1 cellular context compared by ENCODE assay signal in genomic region chr6:159074120-159074684, GRCh38.
TF ChIP-seq lines count a peak whose summit lies in the region.

No MANE protein-coding gene starts in this region.

TF ChIP-seq in GM12878, 131 proteins besides CTCF, POLR2A, EP300 and RAD21 (continued from another document):
- TF ChIP-seq ZBTB40 (IDR thresholded peaks at IDR 0.05; ENCODE audit: borderline replicate concordance): no peak
- TF ChIP-seq ATF7 (IDR thresholded peaks at IDR 0.05; ENCODE audit: low read depth): 0 out of 2 replicates have a peak, but pooled peaks have one; percentile 11
- TF ChIP-seq KLF5 (IDR thresholded peaks at IDR 0.05; ENCODE audit: partially characterized antibody): no peak
- no peak for TF ChIP-seq BCLAF1 (IDR thresholded peaks at IDR 0.05)
- TF ChIP-seq, protein P1, sequence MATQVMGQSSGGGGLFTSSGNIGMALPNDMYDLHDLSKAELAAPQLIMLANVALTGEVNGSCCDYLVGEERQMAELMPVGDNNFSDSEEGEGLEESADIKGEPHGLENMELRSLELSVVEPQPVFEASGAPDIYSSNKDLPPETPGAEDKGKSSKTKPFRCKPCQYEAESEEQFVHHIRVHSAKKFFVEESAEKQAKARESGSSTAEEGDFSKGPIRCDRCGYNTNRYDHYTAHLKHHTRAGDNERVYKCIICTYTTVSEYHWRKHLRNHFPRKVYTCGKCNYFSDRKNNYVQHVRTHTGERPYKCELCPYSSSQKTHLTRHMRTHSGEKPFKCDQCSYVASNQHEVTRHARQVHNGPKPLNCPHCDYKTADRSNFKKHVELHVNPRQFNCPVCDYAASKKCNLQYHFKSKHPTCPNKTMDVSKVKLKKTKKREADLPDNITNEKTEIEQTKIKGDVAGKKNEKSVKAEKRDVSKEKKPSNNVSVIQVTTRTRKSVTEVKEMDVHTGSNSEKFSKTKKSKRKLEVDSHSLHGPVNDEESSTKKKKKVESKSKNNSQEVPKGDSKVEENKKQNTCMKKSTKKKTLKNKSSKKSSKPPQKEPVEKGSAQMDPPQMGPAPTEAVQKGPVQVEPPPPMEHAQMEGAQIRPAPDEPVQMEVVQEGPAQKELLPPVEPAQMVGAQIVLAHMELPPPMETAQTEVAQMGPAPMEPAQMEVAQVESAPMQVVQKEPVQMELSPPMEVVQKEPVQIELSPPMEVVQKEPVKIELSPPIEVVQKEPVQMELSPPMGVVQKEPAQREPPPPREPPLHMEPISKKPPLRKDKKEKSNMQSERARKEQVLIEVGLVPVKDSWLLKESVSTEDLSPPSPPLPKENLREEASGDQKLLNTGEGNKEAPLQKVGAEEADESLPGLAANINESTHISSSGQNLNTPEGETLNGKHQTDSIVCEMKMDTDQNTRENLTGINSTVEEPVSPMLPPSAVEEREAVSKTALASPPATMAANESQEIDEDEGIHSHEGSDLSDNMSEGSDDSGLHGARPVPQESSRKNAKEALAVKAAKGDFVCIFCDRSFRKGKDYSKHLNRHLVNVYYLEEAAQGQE (IDR thresholded peaks at IDR 0.05; ENCODE audit: low read depth, low read length): no peak
- no peak for TF ChIP-seq SPI1 (IDR thresholded peaks at IDR 0.05; ENCODE audit: borderline replicate concordance, insufficient read depth, low read depth, low read length)
- peak; percentile 69 for TF ChIP-seq IKZF1 (conservative IDR thresholded peaks at IDR 0.05)
- no peak for TF ChIP-seq NR2C2 (IDR thresholded peaks at IDR 0.05; ENCODE audit: borderline replicate concordance, control insufficient read depth, insufficient read length, low read depth)
- TF ChIP-seq KAT2A (conservative IDR thresholded peaks at IDR 0.05; ENCODE audit: control insufficient read depth, low read depth, low read length): no peak
- no peak for TF ChIP-seq SRF (IDR thresholded peaks at IDR 0.05; ENCODE audit: low read depth in 2 of 2, low read length in 2 of 2)
- no peak for TF ChIP-seq ZNF384 (IDR thresholded peaks at IDR 0.05; ENCODE audit: borderline replicate concordance, low read depth, low read length)
- no peak for TF ChIP-seq MEF2A (IDR thresholded peaks at IDR 0.05; ENCODE audit: insufficient read depth, low read depth, low read length)
- 0 out of 2 replicates have a peak, but pooled peaks have one; percentile 14 for TF ChIP-seq HDGF (IDR thresholded peaks at IDR 0.05)
- TF ChIP-seq GATAD2B (conservative IDR thresholded peaks at IDR 0.05; ENCODE audit: low read depth): 0 out of 2 replicates have a peak, but pooled peaks have one; percentile 24
- no peak for TF ChIP-seq STAT3 (IDR thresholded peaks at IDR 0.05; ENCODE audit: low read depth, low read length)
- no peak for TF ChIP-seq JUND (IDR thresholded peaks at IDR 0.05; ENCODE audit: low read depth, low read length)
- TF ChIP-seq CHD1 (IDR thresholded peaks at IDR 0.05; ENCODE audit: low read depth, low read length): no peak
- TF ChIP-seq NRF1 (conservative IDR thresholded peaks at IDR 0.05; ENCODE audit: low read depth, low read length): no peak
- no peak for TF ChIP-seq ESRRA (IDR thresholded peaks at IDR 0.05; ENCODE audit: low read length)
- TF ChIP-seq DPF2 (IDR thresholded peaks at IDR 0.05): no peak
- TF ChIP-seq SP1 (IDR thresholded peaks at IDR 0.05; ENCODE audit: low read depth, low read length): no peak
- no peak for TF ChIP-seq ZZZ3 (IDR thresholded peaks at IDR 0.05; ENCODE audit: control insufficient read depth, insufficient read length, low read depth)
- no peak for TF ChIP-seq ZNF24 (IDR thresholded peaks at IDR 0.05)
- TF ChIP-seq ZBTB4 (CRISPR knock-in tag; IDR thresholded peaks at IDR 0.05): 0 out of 2 replicates have a peak, but pooled peaks have one; percentile 16
- TF ChIP-seq, protein P2, sequence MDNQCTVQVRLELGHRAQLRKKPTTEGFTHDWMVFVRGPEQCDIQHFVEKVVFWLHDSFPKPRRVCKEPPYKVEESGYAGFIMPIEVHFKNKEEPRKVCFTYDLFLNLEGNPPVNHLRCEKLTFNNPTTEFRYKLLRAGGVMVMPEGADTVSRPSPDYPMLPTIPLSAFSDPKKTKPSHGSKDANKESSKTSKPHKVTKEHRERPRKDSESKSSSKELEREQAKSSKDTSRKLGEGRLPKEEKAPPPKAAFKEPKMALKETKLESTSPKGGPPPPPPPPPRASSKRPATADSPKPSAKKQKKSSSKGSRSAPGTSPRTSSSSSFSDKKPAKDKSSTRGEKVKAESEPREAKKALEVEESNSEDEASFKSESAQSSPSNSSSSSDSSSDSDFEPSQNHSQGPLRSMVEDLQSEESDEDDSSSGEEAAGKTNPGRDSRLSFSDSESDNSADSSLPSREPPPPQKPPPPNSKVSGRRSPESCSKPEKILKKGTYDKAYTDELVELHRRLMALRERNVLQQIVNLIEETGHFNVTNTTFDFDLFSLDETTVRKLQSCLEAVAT (IDR thresholded peaks at IDR 0.05): no peak
- no peak for TF ChIP-seq MEF2B (IDR thresholded peaks at IDR 0.05; ENCODE audit: partially characterized antibody, poor library complexity, severe bottlenecking)
- TF ChIP-seq MAX (IDR thresholded peaks at IDR 0.05; ENCODE audit: low read depth, low read length): peak; percentile 52; the same call in 1 of the 2 replicates
- TF ChIP-seq TAF1 (IDR thresholded peaks at IDR 0.05; ENCODE audit: borderline replicate concordance, low read depth, low read length): no peak
- TF ChIP-seq, protein P3, sequence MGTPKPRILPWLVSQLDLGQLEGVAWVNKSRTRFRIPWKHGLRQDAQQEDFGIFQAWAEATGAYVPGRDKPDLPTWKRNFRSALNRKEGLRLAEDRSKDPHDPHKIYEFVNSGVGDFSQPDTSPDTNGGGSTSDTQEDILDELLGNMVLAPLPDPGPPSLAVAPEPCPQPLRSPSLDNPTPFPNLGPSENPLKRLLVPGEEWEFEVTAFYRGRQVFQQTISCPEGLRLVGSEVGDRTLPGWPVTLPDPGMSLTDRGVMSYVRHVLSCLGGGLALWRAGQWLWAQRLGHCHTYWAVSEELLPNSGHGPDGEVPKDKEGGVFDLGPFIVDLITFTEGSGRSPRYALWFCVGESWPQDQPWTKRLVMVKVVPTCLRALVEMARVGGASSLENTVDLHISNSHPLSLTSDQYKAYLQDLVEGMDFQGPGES (IDR thresholded peaks at IDR 0.05): peak; percentile 61; the same call in 1 of the 2 replicates
- no peak for TF ChIP-seq SMC3 (IDR thresholded peaks at IDR 0.05; ENCODE audit: borderline replicate concordance, low read length)
- TF ChIP-seq SMAD5 (IDR thresholded peaks at IDR 0.05; ENCODE audit: low read depth): no peak
- TF ChIP-seq SIN3A (IDR thresholded peaks at IDR 0.05; ENCODE audit: low read depth, low read length): no peak
- no peak for TF ChIP-seq CBX3 (IDR thresholded peaks at IDR 0.05; ENCODE audit: borderline replicate concordance, low read depth)
- TF ChIP-seq ZSCAN29 (IDR thresholded peaks at IDR 0.05): no peak
- no peak for TF ChIP-seq MYB (IDR thresholded peaks at IDR 0.05; ENCODE audit: borderline replicate concordance, low read depth, low read length)
- TF ChIP-seq, protein P4, sequence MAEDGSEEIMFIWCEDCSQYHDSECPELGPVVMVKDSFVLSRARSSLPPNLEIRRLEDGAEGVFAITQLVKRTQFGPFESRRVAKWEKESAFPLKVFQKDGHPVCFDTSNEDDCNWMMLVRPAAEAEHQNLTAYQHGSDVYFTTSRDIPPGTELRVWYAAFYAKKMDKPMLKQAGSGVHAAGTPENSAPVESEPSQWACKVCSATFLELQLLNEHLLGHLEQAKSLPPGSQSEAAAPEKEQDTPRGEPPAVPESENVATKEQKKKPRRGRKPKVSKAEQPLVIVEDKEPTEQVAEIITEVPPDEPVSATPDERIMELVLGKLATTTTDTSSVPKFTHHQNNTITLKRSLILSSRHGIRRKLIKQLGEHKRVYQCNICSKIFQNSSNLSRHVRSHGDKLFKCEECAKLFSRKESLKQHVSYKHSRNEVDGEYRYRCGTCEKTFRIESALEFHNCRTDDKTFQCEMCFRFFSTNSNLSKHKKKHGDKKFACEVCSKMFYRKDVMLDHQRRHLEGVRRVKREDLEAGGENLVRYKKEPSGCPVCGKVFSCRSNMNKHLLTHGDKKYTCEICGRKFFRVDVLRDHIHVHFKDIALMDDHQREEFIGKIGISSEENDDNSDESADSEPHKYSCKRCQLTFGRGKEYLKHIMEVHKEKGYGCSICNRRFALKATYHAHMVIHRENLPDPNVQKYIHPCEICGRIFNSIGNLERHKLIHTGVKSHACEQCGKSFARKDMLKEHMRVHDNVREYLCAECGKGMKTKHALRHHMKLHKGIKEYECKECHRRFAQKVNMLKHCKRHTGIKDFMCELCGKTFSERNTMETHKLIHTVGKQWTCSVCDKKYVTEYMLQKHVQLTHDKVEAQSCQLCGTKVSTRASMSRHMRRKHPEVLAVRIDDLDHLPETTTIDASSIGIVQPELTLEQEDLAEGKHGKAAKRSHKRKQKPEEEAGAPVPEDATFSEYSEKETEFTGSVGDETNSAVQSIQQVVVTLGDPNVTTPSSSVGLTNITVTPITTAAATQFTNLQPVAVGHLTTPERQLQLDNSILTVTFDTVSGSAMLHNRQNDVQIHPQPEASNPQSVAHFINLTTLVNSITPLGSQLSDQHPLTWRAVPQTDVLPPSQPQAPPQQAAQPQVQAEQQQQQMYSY (CRISPR knock-in tag; IDR thresholded peaks at IDR 0.05): no peak
- TF ChIP-seq SUZ12 (IDR thresholded peaks at IDR 0.05; ENCODE audit: unreplicated experiment): no peak
- TF ChIP-seq ZNF622 (IDR thresholded peaks at IDR 0.05): no peak
